ENCODE assay signal across 31 cellular contexts in genomic region chr11:22133785-22134184, GRCh38. TPM values are rescaled to one million over a fixed set of nuclear protein-coding genes. Genes with fewer than 3 reads are reported as not detected.
"Had no signal": no experiment of that assay in that cellular context is flagged by ENCODE, and none has a peak within 500 bp of the region (broad histone marks: within the 10 kb centered on the region; RNA-seq: fewer than 3 reads in every experiment).

No MANE protein-coding gene starts in this region.

- H3K27me3 Mint-ChIP-seq: activated CD4-positive, alpha-beta memory T cell treated with anti-CD3 and anti-CD28 coated beads, Interleukin-2, amount 10 ng/mL, durations not matched to agents 7 days and 5 days; activated CD4-positive, alpha-beta T cell treated with anti-CD3 and anti-CD28 coated beads for 36 hours; activated CD4-positive, alpha-beta T cell treated with anti-CD3 and anti-CD28 coated beads, Interleukin-2, amount 10 ng/mL, durations not matched to agents 24 days and 14 days; activated naive CD8-positive, alpha-beta T cell treated with anti-CD3 and anti-CD28 coated beads for 36 hours; activated naive CD8-positive, alpha-beta T cell treated with anti-CD3 and anti-CD28 coated beads, Interleukin-2, amount 50 U/mL, for 24 hours; activated T-cell treated with anti-CD3 and anti-CD28 coated beads, Interleukin-2, amount 50 U/mL, for 24 hours; effector memory CD8-positive, alpha-beta T cell had no signal

- H3K36me3 Mint-ChIP-seq: activated naive CD8-positive, alpha-beta T cell treated with anti-CD3 and anti-CD28 coated beads for 36 hours had no signal

- H3K36me3 ChIP-seq: adrenal gland, esophagus squamous epithelium, gastroesophageal sphincter, heart right ventricle had no signal

- H3K9me3 ChIP-seq: adrenal gland, body of pancreas, gastroesophageal sphincter had no signal

- H3K4me1 ChIP-seq: adrenal gland, esophagus squamous epithelium, gastroesophageal sphincter, heart right ventricle had no signal

- DNase-seq: activated CD4-positive, alpha-beta memory T cell treated with anti-CD3 and anti-CD28 coated beads, Interleukin-2, amount 10 ng/mL, durations not matched to agents 7 days and 5 days; activated CD4-positive, alpha-beta T cell treated with anti-CD3 and anti-CD28 coated beads for 36 hours; activated CD4-positive, alpha-beta T cell treated with anti-CD3 and anti-CD28 coated beads, Interleukin-2, amount 10 ng/mL, durations not matched to agents 24 days and 14 days; activated CD4-positive, alpha-beta T cell treated with anti-CD3 and anti-CD28 coated beads, Interleukin-2, amount 50 U/mL, for 4 hours; activated CD4-positive, CD25-positive, alpha-beta regulatory T cell; activated CD4-positive, CD25-positive, alpha-beta regulatory T cell treated with anti-CD3 and anti-CD28 coated beads, Interleukin-2, amount 50 U/mL, for 72 hours; activated CD8-positive, alpha-beta memory T cell treated with anti-CD3 and anti-CD28 coated beads, Interleukin-2, amount 50 U/mL, for 48 hours; activated gamma-delta T cell; activated naive CD4-positive, alpha-beta T cell; activated naive CD4-positive, alpha-beta T cell treated with anti-CD3 and anti-CD28 coated beads, Interleukin-2, amount 50 U/mL, for 16 hours; activated naive CD8-positive, alpha-beta T cell treated with anti-CD3 and anti-CD28 coated beads for 36 hours; activated naive CD8-positive, alpha-beta T cell treated with anti-CD3 and anti-CD28 coated beads, Interleukin-2, amount 50 U/mL, for 24 hours; activated T-cell treated with anti-CD3 and anti-CD28 coated beads for 4 hours; activated T-cell treated with anti-CD3 and anti-CD28 coated beads, Interleukin-2, amount 50 U/mL, for 24 hours; activated T-cell treated with anti-CD3 and anti-CD28 coated beads, Interleukin-2, amount 50 U/mL, for 72 hours; adrenal gland; amygdala; aorta; body of pancreas; caudate nucleus; cortex of kidney; dermis blood vessel endothelial cell; effector CD4-positive, alpha-beta T cell; effector memory CD8-positive, alpha-beta T cell; esophagus squamous epithelium; foreskin melanocyte; heart right ventricle; T-helper 2 cell had no signal

- H3K4me1 Mint-ChIP-seq: activated CD4-positive, alpha-beta memory T cell treated with anti-CD3 and anti-CD28 coated beads, Interleukin-2, amount 10 ng/mL, durations not matched to agents 7 days and 5 days; activated CD4-positive, alpha-beta T cell treated with anti-CD3 and anti-CD28 coated beads for 36 hours; activated CD4-positive, alpha-beta T cell treated with anti-CD3 and anti-CD28 coated beads, Interleukin-2, amount 10 ng/mL, durations not matched to agents 24 days and 14 days; activated naive CD8-positive, alpha-beta T cell treated with anti-CD3 and anti-CD28 coated beads for 36 hours; activated naive CD8-positive, alpha-beta T cell treated with anti-CD3 and anti-CD28 coated beads, Interleukin-2, amount 50 U/mL, for 24 hours had no signal

- H3K4me3 ChIP-seq: adrenal gland, body of pancreas, esophagus squamous epithelium, gastroesophageal sphincter, heart right ventricle, hepatocyte had no signal

- H3K27me3 ChIP-seq: adrenal gland, body of pancreas, esophagus squamous epithelium, gastroesophageal sphincter, heart right ventricle, hepatocyte had no signal

- H3K4me3 Mint-ChIP-seq: activated CD4-positive, alpha-beta memory T cell treated with anti-CD3 and anti-CD28 coated beads, Interleukin-2, amount 10 ng/mL, durations not matched to agents 7 days and 5 days; activated CD4-positive, alpha-beta T cell treated with anti-CD3 and anti-CD28 coated beads for 36 hours; activated CD4-positive, alpha-beta T cell treated with anti-CD3 and anti-CD28 coated beads, Interleukin-2, amount 10 ng/mL, durations not matched to agents 24 days and 14 days; activated naive CD8-positive, alpha-beta T cell treated with anti-CD3 and anti-CD28 coated beads for 36 hours; activated naive CD8-positive, alpha-beta T cell treated with anti-CD3 and anti-CD28 coated beads, Interleukin-2, amount 50 U/mL, for 24 hours; activated T-cell treated with anti-CD3 and anti-CD28 coated beads, Interleukin-2, amount 50 U/mL, for 24 hours; activated T-cell treated with anti-CD3 and anti-CD28 coated beads, Interleukin-2, amount 50 U/mL, for 72 hours; effector memory CD8-positive, alpha-beta T cell had no signal

- ATAC-seq: activated CD4-positive, alpha-beta T cell treated with anti-CD3 and anti-CD28 coated beads for 36 hours; activated naive CD8-positive, alpha-beta T cell treated with anti-CD3 and anti-CD28 coated beads, Interleukin-2, amount 50 U/mL, for 24 hours; activated T-cell treated with anti-CD3 and anti-CD28 coated beads, Interleukin-2, amount 50 U/mL, for 72 hours; body of pancreas; effector memory CD8-positive, alpha-beta T cell; gastroesophageal sphincter; heart right ventricle had no signal

- H3K9me3 Mint-ChIP-seq: activated CD4-positive, alpha-beta T cell treated with anti-CD3 and anti-CD28 coated beads, Interleukin-2, amount 10 ng/mL, durations not matched to agents 24 days and 14 days; activated T-cell treated with anti-CD3 and anti-CD28 coated beads, Interleukin-2, amount 50 U/mL, for 24 hours had no signal

- H3K27ac ChIP-seq: adrenal gland, body of pancreas, epithelial cell of prostate, esophagus squamous epithelium, gastroesophageal sphincter, heart right ventricle, hepatocyte had no signal

- H3K27ac Mint-ChIP-seq: activated CD4-positive, alpha-beta memory T cell treated with anti-CD3 and anti-CD28 coated beads, Interleukin-2, amount 10 ng/mL, durations not matched to agents 7 days and 5 days; activated CD4-positive, alpha-beta T cell treated with anti-CD3 and anti-CD28 coated beads for 36 hours; activated CD4-positive, alpha-beta T cell treated with anti-CD3 and anti-CD28 coated beads, Interleukin-2, amount 10 ng/mL, durations not matched to agents 24 days and 14 days; activated naive CD8-positive, alpha-beta T cell treated with anti-CD3 and anti-CD28 coated beads for 36 hours; activated naive CD8-positive, alpha-beta T cell treated with anti-CD3 and anti-CD28 coated beads, Interleukin-2, amount 50 U/mL, for 24 hours; activated T-cell treated with anti-CD3 and anti-CD28 coated beads, Interleukin-2, amount 50 U/mL, for 24 hours; activated T-cell treated with anti-CD3 and anti-CD28 coated beads, Interleukin-2, amount 50 U/mL, for 72 hours; effector memory CD8-positive, alpha-beta T cell had no signal

RNA-seq across cellular contexts. Expression of gene ANO5, which starts 59.1 kb away (rescaled TPM):
- total RNA-seq: activated CD4-positive, alpha-beta memory T cell treated with anti-CD3 and anti-CD28 coated beads, Interleukin-2, amount 10 ng/mL, durations not matched to agents 7 days and 5 days; activated CD4-positive, alpha-beta T cell treated with anti-CD3 and anti-CD28 coated beads, Interleukin-2, amount 10 ng/mL, durations not matched to agents 24 days and 14 days; activated T-cell treated with anti-CD3 and anti-CD28 coated beads, Interleukin-2, amount 50 U/mL, for 72 hours had no signal
